In the genomic region with DNA sequence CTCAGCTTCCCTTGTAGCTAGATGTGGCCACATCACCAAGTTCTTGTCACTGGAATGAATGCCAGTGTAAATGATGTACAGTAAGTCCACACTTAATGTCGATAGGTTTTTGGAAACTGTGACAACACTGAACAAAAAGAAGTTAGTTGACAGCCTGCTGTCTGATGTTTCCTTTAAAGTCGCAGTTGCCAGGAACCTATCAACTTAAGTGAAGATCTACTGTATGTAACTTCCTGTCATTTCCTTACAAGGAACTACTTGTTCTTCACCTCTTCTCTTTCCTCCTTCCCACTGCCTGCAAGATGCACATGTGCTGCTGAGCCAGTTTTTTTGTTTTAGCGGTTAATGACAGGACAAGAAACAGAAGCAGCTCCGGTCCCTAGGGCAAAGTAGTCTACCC, we compare ENCODE assay signal across 2 cellular contexts.
TF ChIP-seq lines count a peak whose summit lies in the region.

No MANE protein-coding gene starts in this region.

TF ChIP-seq in GM12891, 5 proteins besides CTCF, POLR2A, EP300 and RAD21:
- no peak for TF ChIP-seq TAF1 (IDR thresholded peaks at IDR 0.05; ENCODE audit: low read depth, low read length)
- no peak for TF ChIP-seq POLR2AphosphoS5 (IDR thresholded peaks at IDR 0.05; ENCODE audit: low read depth, low read length)
- TF ChIP-seq SPI1 (IDR thresholded peaks at IDR 0.05; ENCODE audit: low read depth, low read length), result no peak
- TF ChIP-seq POU2F2 (IDR thresholded peaks at IDR 0.05; ENCODE audit: low read depth, low read length), result no peak

TF ChIP-seq in endothelial cell of umbilical vein, 7 proteins besides CTCF, POLR2A, EP300 and RAD21:
- TF ChIP-seq POLR2AphosphoS5 (IDR thresholded peaks at IDR 0.05; ENCODE audit: insufficient read depth, low read depth, low read length), result no peak
